19 cellular contexts compared by ENCODE assay signal in the genomic region with DNA sequence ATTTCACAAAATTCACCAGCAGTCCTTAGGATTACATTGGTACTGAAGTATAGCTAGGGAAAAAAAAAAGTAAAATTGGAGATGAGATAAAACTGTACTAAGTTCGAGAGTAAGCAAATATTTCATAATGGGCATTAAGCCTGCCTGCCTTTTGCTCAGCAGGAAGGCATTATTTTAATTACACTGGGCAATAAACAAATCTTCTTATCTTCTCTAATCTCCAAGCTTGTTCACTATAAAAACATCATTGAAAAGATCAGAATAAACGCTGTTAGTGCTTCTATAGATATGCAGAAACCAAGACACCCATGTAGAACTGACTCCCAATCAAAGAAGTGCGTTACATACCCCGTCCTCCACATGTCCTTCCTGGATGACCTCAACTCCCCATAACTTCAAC.
DNase-seq lines count a peak whose midpoint lies in the region; ATAC-seq and TF ChIP-seq lines count a peak whose summit lies in the region.
"Had no signal": no experiment of that assay in that cellular context is flagged by ENCODE, and none has a peak within 500 bp of the region (broad histone marks: within the 10 kb centered on the region; RNA-seq: fewer than 3 reads in every experiment).

No MANE protein-coding gene starts in this region.

- H3K27ac ChIP-seq in VCaP, result peak overlapping the region; percentile 34; the same call in 1 of the 2 replicates
- no peak overlapping the region for H3K27ac ChIP-seq in stomach
- H3K27ac ChIP-seq: A549 had no signal

- H3K9me3 ChIP-seq in stomach, result no peaks in the 10 kb centered on the region
- H3K9me3 ChIP-seq: A549, Caco-2, HAP-1 had no signal

- no peak for TF ChIP-seq EP300 in stomach (IDR thresholded peaks at IDR 0.05)

- POLR2A ChIA-PET in HEK293T (lab: Yijun Ruan, JAX) (no interaction called here), MCF 10A (lab: Yijun Ruan, JAX) (interaction anchor here (0.6 kb wide), 1 partner anchor 18 kb away, joined by 5 read pairs; no protein-coding TSS in a partner anchor)

- H3K27me3 ChIP-seq in stomach, result no peaks in the 10 kb centered on the region

- H3K27me3 Mint-ChIP-seq in MCF 10A (ENCODE audit: insufficient read depth, unreplicated experiment) (no peaks in the 10 kb centered on the region), Calu3 (ENCODE audit: unreplicated experiment) (no peaks in the 10 kb centered on the region)

- DNase-seq in NCI-H82 (lab: John Stamatoyannopoulos, UW) (peak; percentile 32), NCI-H82 treated with DMSO at 0.1 percent for 48 hours (lab: John Stamatoyannopoulos, UW; ENCODE audit: unreplicated experiment) (no peak), HEK293T (ENCODE audit: extremely low spot score) (peak; percentile 25), MCF 10A (ENCODE audit: unreplicated experiment) (no peak), stomach (no peak), Calu3 (no peak)
- DNase-seq: 8988T; C1 segment of cervical spinal cord; Caco-2; CD8-positive, alpha-beta T cell; DMS53; DMS79 treated with DMSO at 0.1 percent for 48 hours; GF-D8; GOT3; HFFc6 had no signal

- H3K27ac Mint-ChIP-seq in MCF 10A (ENCODE audit: low read depth, unreplicated experiment), result no peak overlapping the region
- no peak overlapping the region for H3K27ac Mint-ChIP-seq in Calu3 (ENCODE audit: unreplicated experiment)
- H3K27ac Mint-ChIP-seq: CD8-positive, alpha-beta T cell; HFFc6 had no signal

- TF ChIP-seq CTCF in VCaP (conservative IDR thresholded peaks at IDR 0.05) (no peak), MCF 10A (IDR thresholded peaks at IDR 0.05; ENCODE audit: unreplicated experiment) (no peak), stomach (IDR thresholded peaks at IDR 0.05) (no peak), Calu3 (IDR thresholded peaks at IDR 0.05; ENCODE audit: unreplicated experiment) (no peak)

- H3K4me1 ChIP-seq in stomach, result no peaks in the 10 kb centered on the region
- H3K4me1 ChIP-seq: A549, Caco-2, HAP-1 had no signal

- no peaks in the 10 kb centered on the region for H3K4me1 Mint-ChIP-seq in MCF 10A (ENCODE audit: insufficient read depth, unreplicated experiment)
- H3K4me1 Mint-ChIP-seq in Calu3 (ENCODE audit: low read depth, unreplicated experiment), result no peaks in the 10 kb centered on the region

- intact Hi-C loops in MCF 10A (cut with micrococcal nuclease), result no loop called here
- intact Hi-C loops in stomach (cut with DNase I; ENCODE audit: low total_unique reads), result no loop called here
- intact Hi-C loops in Calu3 (cut with micrococcal nuclease; ENCODE audit: unreplicated experiment), result no loop called here

- no peak for TF ChIP-seq POLR2A in stomach (IDR thresholded peaks at IDR 0.05)

- H3K36me3 Mint-ChIP-seq in MCF 10A (ENCODE audit: insufficient read depth, unreplicated experiment), result no peaks in the 10 kb centered on the region
- H3K36me3 Mint-ChIP-seq in Calu3 (ENCODE audit: insufficient read depth, unreplicated experiment), result no peaks in the 10 kb centered on the region
- H3K36me3 Mint-ChIP-seq: CD8-positive, alpha-beta T cell had no signal

- no peak for ATAC-seq in HG03457 (IDR thresholded peaks at IDR 0.05; ENCODE audit: unreplicated experiment)
- ATAC-seq: A549; CD8-positive, alpha-beta T cell had no signal

- no peaks in the 10 kb centered on the region for H3K36me3 ChIP-seq in stomach
- H3K36me3 ChIP-seq: HAP-1 had no signal

- BruUV-seq in MCF 10A (replicated peaks; lab: Mats Ljungman, UMichigan) (no TSS peak), Calu3 (replicated peaks; lab: Mats Ljungman, UMichigan) (no TSS peak)

- H3K4me3 Mint-ChIP-seq in MCF 10A (ENCODE audit: unreplicated experiment) (no peak overlapping the region), Calu3 (ENCODE audit: low read depth, unreplicated experiment) (no peak overlapping the region)
- H3K4me3 Mint-ChIP-seq: CD8-positive, alpha-beta T cell; HFFc6 had no signal

- WGBS in stomach, 5 donors, result 23 to 44% (median 37%) methylated on average over 4 of the region's 4 CpGs

- CTCF ChIA-PET in HEK293T (lab: Yijun Ruan, JAX) (no interaction called here), MCF 10A (lab: Yijun Ruan, JAX) (interaction anchor here (0.6 kb wide), 2 partner anchors 9 to 34 kb away, joined by 3 to 4 read pairs; no protein-coding TSS in a partner anchor), Calu3 (lab: Charles Lee) (no interaction called here)

- H3K4me3 ChIP-seq in stomach, result no peak overlapping the region
- H3K4me3 ChIP-seq: A549, HAP-1 had no signal

- H3K9me3 Mint-ChIP-seq in MCF 10A (ENCODE audit: unreplicated experiment) (no peaks in the 10 kb centered on the region), Calu3 (ENCODE audit: low read depth, unreplicated experiment) (peaks cover 2% of the 10 kb centered on the region)

TF ChIP-seq in HEK293T, 16 proteins besides CTCF, POLR2A, EP300 and RAD21:
- TF ChIP-seq TARDBP (IDR thresholded peaks at IDR 0.05) (no peak), NFRKB (IDR thresholded peaks at IDR 0.05) (no peak), CTBP1 (IDR thresholded peaks at IDR 0.05; ENCODE audit: borderline replicate concordance) (no peak), SP1 (IDR thresholded peaks at IDR 0.05) (no peak), FOXA1 (IDR thresholded peaks at IDR 0.05) (no peak), FOXK2 (IDR thresholded peaks at IDR 0.05) (no peak), L3MBTL2 (conservative IDR thresholded peaks at IDR 0.05) (no peak), SUZ12 (IDR thresholded peaks at IDR 0.05) (no peak), ELF4 (IDR thresholded peaks at IDR 0.05) (no peak), BHLHE40 (IDR thresholded peaks at IDR 0.05; ENCODE audit: borderline replicate concordance) (no peak), ARNT (IDR thresholded peaks at IDR 0.05) (no peak), FOXM1 (IDR thresholded peaks at IDR 0.05; ENCODE audit: borderline replicate concordance) (no peak)
- TF ChIP-seq, protein P1, sequence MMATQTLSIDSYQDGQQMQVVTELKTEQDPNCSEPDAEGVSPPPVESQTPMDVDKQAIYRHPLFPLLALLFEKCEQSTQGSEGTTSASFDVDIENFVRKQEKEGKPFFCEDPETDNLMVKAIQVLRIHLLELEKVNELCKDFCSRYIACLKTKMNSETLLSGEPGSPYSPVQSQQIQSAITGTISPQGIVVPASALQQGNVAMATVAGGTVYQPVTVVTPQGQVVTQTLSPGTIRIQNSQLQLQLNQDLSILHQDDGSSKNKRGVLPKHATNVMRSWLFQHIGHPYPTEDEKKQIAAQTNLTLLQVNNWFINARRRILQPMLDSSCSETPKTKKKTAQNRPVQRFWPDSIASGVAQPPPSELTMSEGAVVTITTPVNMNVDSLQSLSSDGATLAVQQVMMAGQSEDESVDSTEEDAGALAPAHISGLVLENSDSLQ (IDR thresholded peaks at IDR 0.05), result no peak

Comparison
In these comparisons a context has a peak if more than half of its experiments do, and no peak if none do; other contexts are left out.
1. DNase-seq: peak in NCI-H82 (single experiment) and HEK293T (single experiment); none in NCI-H82 treated with DMSO at 0.1 percent for 48 hours (single experiment), MCF 10A (single experiment), stomach (single experiment) and Calu3 (single experiment).